10 cellular contexts compared by ENCODE assay signal in genomic region chr5:38387161-38387560, GRCh38.
"Had no signal": no experiment of that assay in that cellular context is flagged by ENCODE, and none has a peak within 500 bp of the region (broad histone marks: within the 10 kb centered on the region; RNA-seq: fewer than 3 reads in every experiment).

No MANE protein-coding gene starts in this region.

- DNase-seq: GOT3, H7, HFFc6, KBM-7 had no signal

- H3K27ac ChIP-seq: HL-60, KMS-11 had no signal

- H3K4me2 ChIP-seq: KMS-11 had no signal

- H3K9ac ChIP-seq: KMS-11 had no signal

- H3K36me3 Mint-ChIP-seq: IgD-negative memory B cell had no signal

- H3K27ac Mint-ChIP-seq: HFFc6, IgD-negative memory B cell had no signal

- H3K4me1 Mint-ChIP-seq: IgD-negative memory B cell had no signal

- ATAC-seq: HCT116, HepG2 had no signal

- H3K36me3 ChIP-seq: HAP-1 had no signal

- H3K9me3 Mint-ChIP-seq: HFFc6 had no signal

- H3K4me1 ChIP-seq: HAP-1 had no signal

- H3K4me3 ChIP-seq: HAP-1 had no signal

- H3K9me3 ChIP-seq: HAP-1 had no signal

- H3K4me3 Mint-ChIP-seq: HFFc6, IgD-negative memory B cell had no signal
